In the genomic region with DNA sequence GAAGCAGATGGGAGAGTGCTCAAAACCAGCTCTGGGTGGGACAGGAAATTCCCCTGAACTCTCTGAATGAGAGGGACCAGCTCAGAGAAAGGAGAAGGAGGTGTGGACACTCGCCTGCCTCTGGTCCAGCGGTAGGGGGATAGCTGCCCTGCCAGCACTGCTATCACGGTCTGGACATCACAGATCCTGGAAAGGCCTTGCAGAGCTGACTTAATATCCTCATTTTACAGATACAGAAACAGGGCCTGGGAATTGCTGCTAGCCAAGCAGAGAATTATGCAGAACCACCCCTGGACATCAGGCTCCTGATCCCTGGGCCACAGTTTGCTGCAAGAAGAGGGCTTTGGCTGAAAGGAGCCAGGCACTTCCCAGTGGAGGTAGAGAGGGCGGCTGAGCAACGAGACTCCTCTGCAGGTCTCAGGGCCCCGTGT, we compare ENCODE assay signal across 1 cellular context.
TF ChIP-seq lines count a peak whose summit lies in the region.

No MANE protein-coding gene starts in this region.

TF ChIP-seq in GM12878, 131 proteins besides CTCF, POLR2A, EP300 and RAD21 (continued from another document):
- TF ChIP-seq, protein P1, sequence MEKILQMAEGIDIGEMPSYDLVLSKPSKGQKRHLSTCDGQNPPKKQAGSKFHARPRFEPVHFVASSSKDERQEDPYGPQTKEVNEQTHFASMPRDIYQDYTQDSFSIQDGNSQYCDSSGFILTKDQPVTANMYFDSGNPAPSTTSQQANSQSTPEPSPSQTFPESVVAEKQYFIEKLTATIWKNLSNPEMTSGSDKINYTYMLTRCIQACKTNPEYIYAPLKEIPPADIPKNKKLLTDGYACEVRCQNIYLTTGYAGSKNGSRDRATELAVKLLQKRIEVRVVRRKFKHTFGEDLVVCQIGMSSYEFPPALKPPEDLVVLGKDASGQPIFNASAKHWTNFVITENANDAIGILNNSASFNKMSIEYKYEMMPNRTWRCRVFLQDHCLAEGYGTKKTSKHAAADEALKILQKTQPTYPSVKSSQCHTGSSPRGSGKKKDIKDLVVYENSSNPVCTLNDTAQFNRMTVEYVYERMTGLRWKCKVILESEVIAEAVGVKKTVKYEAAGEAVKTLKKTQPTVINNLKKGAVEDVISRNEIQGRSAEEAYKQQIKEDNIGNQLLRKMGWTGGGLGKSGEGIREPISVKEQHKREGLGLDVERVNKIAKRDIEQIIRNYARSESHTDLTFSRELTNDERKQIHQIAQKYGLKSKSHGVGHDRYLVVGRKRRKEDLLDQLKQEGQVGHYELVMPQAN (conservative IDR thresholded peaks at IDR 0.05) = no peak
- TF ChIP-seq TBL1XR1 (IDR thresholded peaks at IDR 0.05; ENCODE audit: low read depth, low read length) (no peak), KAT2A (conservative IDR thresholded peaks at IDR 0.05; ENCODE audit: control insufficient read depth, low read depth, low read length) (no peak), MEF2B (IDR thresholded peaks at IDR 0.05; ENCODE audit: partially characterized antibody, poor library complexity, severe bottlenecking) (no peak)
- TF ChIP-seq, protein P2, sequence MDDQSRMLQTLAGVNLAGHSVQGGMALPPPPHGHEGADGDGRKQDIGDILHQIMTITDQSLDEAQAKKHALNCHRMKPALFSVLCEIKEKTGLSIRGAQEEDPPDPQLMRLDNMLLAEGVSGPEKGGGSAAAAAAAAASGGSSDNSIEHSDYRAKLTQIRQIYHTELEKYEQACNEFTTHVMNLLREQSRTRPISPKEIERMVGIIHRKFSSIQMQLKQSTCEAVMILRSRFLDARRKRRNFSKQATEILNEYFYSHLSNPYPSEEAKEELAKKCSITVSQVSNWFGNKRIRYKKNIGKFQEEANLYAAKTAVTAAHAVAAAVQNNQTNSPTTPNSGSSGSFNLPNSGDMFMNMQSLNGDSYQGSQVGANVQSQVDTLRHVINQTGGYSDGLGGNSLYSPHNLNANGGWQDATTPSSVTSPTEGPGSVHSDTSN (IDR thresholded peaks at IDR 0.05; ENCODE audit: insufficient replicate concordance, low read depth, low read length) = no peak
